11 cellular contexts compared by ENCODE assay signal in the genomic region with DNA sequence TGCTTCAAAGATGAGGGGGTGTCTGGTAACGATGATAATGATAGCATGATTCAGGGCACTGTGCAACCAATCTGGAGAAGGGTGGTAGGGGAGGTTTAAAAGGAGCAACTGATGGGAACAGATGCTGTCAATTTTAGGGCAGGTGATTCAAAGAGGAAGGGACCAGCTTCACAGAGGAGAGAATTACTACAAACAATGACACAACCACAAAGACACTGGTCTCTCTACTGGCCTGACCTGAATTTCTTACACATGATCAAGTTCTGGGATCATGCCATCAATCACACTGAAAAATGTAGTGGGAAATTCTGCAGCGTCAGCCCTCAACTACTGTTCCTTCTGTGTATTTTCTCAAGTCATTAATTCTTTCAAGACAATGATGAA. TPM values are rescaled to one million over a fixed set of nuclear protein-coding genes. Genes with fewer than 3 reads are reported as not detected.
DNase-seq lines count a peak whose midpoint lies in the region; ATAC-seq and TF ChIP-seq lines count a peak whose summit lies in the region.
"Had no signal": no experiment of that assay in that cellular context is flagged by ENCODE, and none has a peak within 500 bp of the region (broad histone marks: within the 10 kb centered on the region; RNA-seq: fewer than 3 reads in every experiment).

No MANE protein-coding gene starts in this region.

- intact Hi-C loops in CD14-positive monocyte (cut with micrococcal nuclease) (loop anchor here in 1 of 2 donors (5.0 to 10.0 kb wide), 2 partner anchors 234 to 849 kb away; partner anchors contain the start of genes NPHP3 and SRPRB), lower leg skin (cut with DNase I; ENCODE audit: low total_unique reads) (no loop called here), OCI-LY7 (cut with micrococcal nuclease; ENCODE audit: unreplicated experiment) (loop anchor here (10.0 kb wide), 1 partner anchor 234 kb away; the partner anchor contains the start of gene SRPRB)

- no peak overlapping the region for H3K27ac ChIP-seq in OCI-LY7 (ENCODE audit: low read depth, low read length, poor library complexity, severe bottlenecking)
- H3K27ac ChIP-seq: colonic mucosa, prostate gland had no signal

- TF ChIP-seq CTCF in CD14-positive monocyte (IDR thresholded peaks at IDR 0.05): no peak
- TF ChIP-seq CTCF in chondrocyte (IDR thresholded peaks at IDR 0.05): no peak
- TF ChIP-seq CTCF in lower leg skin (IDR thresholded peaks at IDR 0.05): no peak
- TF ChIP-seq CTCF in OCI-LY7 (conservative IDR thresholded peaks at IDR 0.05; ENCODE audit: low read length): no peak

- ATAC-seq in naive thymus-derived CD8-positive, alpha-beta T cell: no peak

- H3K27ac Mint-ChIP-seq in CD14-positive monocyte (peak overlapping the region; percentile 75 to 100 (median 99)), chondrocyte (ENCODE audit: unreplicated experiment) (peak overlapping the region; percentile 95)
- peak overlapping the region in 8 of 10 donors; percentile 16 to 94 (median 80) for H3K27ac Mint-ChIP-seq in naive thymus-derived CD8-positive, alpha-beta T cell

- no peak for TF ChIP-seq POLR2A in lower leg skin (IDR thresholded peaks at IDR 0.05)

- peaks cover 17% of the 10 kb centered on the region for H3K79me2 ChIP-seq in OCI-LY7 (ENCODE audit: insufficient read depth, low read depth, low read length)

- no peak overlapping the region for H2AFZ ChIP-seq in OCI-LY7 (ENCODE audit: low read length)

- peaks cover 16% of the 10 kb centered on the region for H4K20me1 ChIP-seq in OCI-LY7 (ENCODE audit: insufficient read depth, low read length)

- H3K4me3 ChIP-seq in lower leg skin (ENCODE audit: low read depth, poor library complexity, severe bottlenecking) (no peak overlapping the region), OCI-LY7 (ENCODE audit: low read depth, low read length, poor library complexity, severe bottlenecking) (no peak overlapping the region)
- H3K4me3 ChIP-seq: colonic mucosa, prostate gland had no signal

- H3K36me3 Mint-ChIP-seq in CD14-positive monocyte: peaks cover 5 to 11% of the 10 kb centered on the region in 2 donors
- H3K36me3 Mint-ChIP-seq in chondrocyte (ENCODE audit: low read depth): peaks cover 5% of the 10 kb centered on the region
- peaks cover 2 to 11% (median 7%) of the 10 kb centered on the region in 3 donors for H3K36me3 Mint-ChIP-seq in naive thymus-derived CD8-positive, alpha-beta T cell

- H3K36me3 ChIP-seq in OCI-LY7 (ENCODE audit: insufficient read depth, low read length): peaks cover 17% of the 10 kb centered on the region
- H3K36me3 ChIP-seq: colonic mucosa, prostate gland had no signal

- DNase-seq in CD14-positive monocyte (ENCODE audit: low spot score) (no peak), LHCN-M2 (ENCODE audit: low read depth) (peak; percentile 84), chondrocyte (ENCODE audit: low spot score) (no peak), lower leg skin (ENCODE audit: low spot score in 2 of 2) (no peak), OCI-LY7 (ENCODE audit: low spot score) (no peak), islet precursor cell (no peak)
- DNase-seq in naive thymus-derived CD8-positive, alpha-beta T cell: no peak
- DNase-seq in effector CD4-positive, alpha-beta T cell: no peak
- DNase-seq: colonic mucosa, SW 1271 had no signal

- POLR2A ChIA-PET in naive thymus-derived CD8-positive, alpha-beta T cell (lab: Charles Lee): interaction anchor here (8.8 kb wide), 1 partner anchor 81 kb away, joined by 224 read pairs; no protein-coding TSS in a partner anchor
- POLR2A ChIA-PET in OCI-LY7 (lab: Charles Lee): interaction anchor here (0.6 to 6.6 kb wide), 6 partner anchors 21 to 106 kb away, joined by 3 to 79 read pairs (median 12); no protein-coding TSS in a partner anchor

- no peaks in the 10 kb centered on the region for H3K9me2 ChIP-seq in OCI-LY7 (ENCODE audit: insufficient read depth, low read length)

- 46 to 65% methylated on average over 2 of the region's 2 CpGs for WGBS in lower leg skin, 2 donors

- no peaks in the 10 kb centered on the region for H3K9me3 ChIP-seq in OCI-LY7 (ENCODE audit: low read length)
- H3K9me3 ChIP-seq: colonic mucosa, prostate gland had no signal

- H3K4me2 ChIP-seq in OCI-LY7 (ENCODE audit: low read length): no peak overlapping the region

- CTCF ChIA-PET in OCI-LY7 (lab: Charles Lee; ENCODE audit: unreplicated experiment): interaction anchor here (0.6 kb wide), 1 partner anchor 16 kb away, joined by 3 read pairs; no protein-coding TSS in a partner anchor

- H3K27me3 Mint-ChIP-seq in CD14-positive monocyte (ENCODE audit: low read depth in 3 of 3) (peaks cover 0 to 6% (median 2%) of the 10 kb centered on the region in 3 donors), chondrocyte (ENCODE audit: low read depth) (no peaks in the 10 kb centered on the region)
- H3K27me3 Mint-ChIP-seq in naive thymus-derived CD8-positive, alpha-beta T cell: no peaks in the 10 kb centered on the region

- H3K4me3 Mint-ChIP-seq in CD14-positive monocyte (no peak overlapping the region), chondrocyte (ENCODE audit: unreplicated experiment) (no peak overlapping the region)
- peak overlapping the region in 3 of 10 donors; percentile 9 to 48 (median 18) for H3K4me3 Mint-ChIP-seq in naive thymus-derived CD8-positive, alpha-beta T cell

- BruUV-seq in OCI-LY7 (replicated peaks; lab: Mats Ljungman, UMichigan): no TSS peak

- H3K4me1 ChIP-seq in OCI-LY7 (ENCODE audit: insufficient read depth, low read length, poor library complexity, severe bottlenecking): peaks cover 68% of the 10 kb centered on the region

- H3K4me1 Mint-ChIP-seq in CD14-positive monocyte: peaks cover 64% of the 10 kb centered on the region
- peaks cover 64% of the 10 kb centered on the region for H3K4me1 Mint-ChIP-seq in chondrocyte (ENCODE audit: low read depth)
- H3K4me1 Mint-ChIP-seq in naive thymus-derived CD8-positive, alpha-beta T cell: peaks cover 18 to 51% (median 33%) of the 10 kb centered on the region in 4 donors

- H3K9me3 Mint-ChIP-seq in CD14-positive monocyte: peaks cover 0 to 3% (median 0%) of the 10 kb centered on the region in 7 donors
- H3K9me3 Mint-ChIP-seq in chondrocyte (ENCODE audit: low read depth): no peaks in the 10 kb centered on the region
- H3K9me3 Mint-ChIP-seq in naive thymus-derived CD8-positive, alpha-beta T cell: no peaks in the 10 kb centered on the region

RNA-seq across cellular contexts. Expression of gene CDV3, which starts 2.6 kb away (rescaled TPM):
- 10 to 100 TPM; 30.0 to 30.3 TPM for polyA plus RNA-seq in CD14-positive monocyte
- 166 and 176 TPM in 2 replicates for total RNA-seq in LHCN-M2 (2014; rRNA removed)
- polyA plus RNA-seq in LHCN-M2 (2012): 166 TPM
- 133 to 192 TPM (median 184 TPM) in 3 replicates for total RNA-seq in chondrocyte
- 100 to 1,000 TPM; 210 to 226 TPM for total RNA-seq in naive thymus-derived CD8-positive, alpha-beta T cell
- polyA plus RNA-seq in naive thymus-derived CD8-positive, alpha-beta T cell: 10 to 100 TPM; 41.7 to 82.2 (median 60.3) TPM
- total RNA-seq in lower leg skin: 100 to 1,000 TPM in 2 of 4 donors, 10 to 100 TPM in 2; 84.1 to 113 (median 103) TPM
- total RNA-seq in OCI-LY7 (2014; rRNA removed; shearing (Covaris generic)): 171 and 210 TPM in 2 replicates
- 268 and 296 TPM in 2 replicates for total RNA-seq in OCI-LY7 (2022)
